In genomic region chr9:78296893-78297671, GRCh38 we compare ENCODE assay signal across 8 cellular contexts. TPM values are rescaled to one million over a fixed set of nuclear protein-coding genes. Genes with fewer than 3 reads are reported as not detected.
DNase-seq lines count a peak whose midpoint lies in the region; ATAC-seq and TF ChIP-seq lines count a peak whose summit lies in the region.

Gene PSAT1, plus strand, starts transcription at chr9:78297125. Its CDS starts 86 bp downstream, at chr9:78297211.

- ATAC-seq in GM21526 (IDR thresholded peaks at IDR 0.05; ENCODE audit: low FRiP score, unreplicated experiment): peak; percentile 98

- DNase-seq in D341Med (ENCODE audit: low spot score) (peak; percentile 92), HuH-7 (ENCODE audit: low spot score) (peak; percentile 98), epithelial cell of esophagus (ENCODE audit: low read depth) (peak; percentile 99)
- DNase-seq in activated CD8-positive, alpha-beta memory T cell treated with anti-CD3 and anti-CD28 coated beads, Interleukin-2, amount 50 U/mL, for 48 hours: peak; percentile 92
- DNase-seq in stimulated activated CD8-positive, alpha-beta memory T cell treated with anti-CD3 and anti-CD28 coated beads, Interleukin-2, amount 100 ng/mL, for 48 hours (ENCODE audit: low read depth in 2 of 2): peak; percentile 80 to 88

- H2AFZ ChIP-seq in OCI-LY3 (ENCODE audit: low read depth, low read length): peak within 1 kb of the TSS; percentile 83

- H3K4me2 ChIP-seq in OCI-LY3 (ENCODE audit: low read length): peak within 1 kb of the TSS; percentile 94

- no peak for TF ChIP-seq CTCF in OCI-LY3 (IDR thresholded peaks at IDR 0.05; ENCODE audit: low read depth, low read length)
- no peak for TF ChIP-seq CTCF in epithelial cell of esophagus (IDR thresholded peaks at IDR 0.05; ENCODE audit: insufficient read depth, low read depth, low read length, missing control alignments)

- peak within 1 kb of the TSS; percentile 95 for H3K9ac ChIP-seq in OCI-LY3 (ENCODE audit: low read length)

- H3K4me1 ChIP-seq in OCI-LY3 (ENCODE audit: low read length) (peaks cover 11% of the 10 kb centered on the region), mononuclear cell (ENCODE audit: insufficient read depth, low read length) (peaks cover 24% of the 10 kb centered on the region)

- H3K4me3 ChIP-seq in OCI-LY3 (ENCODE audit: low read length) (peak within 1 kb of the TSS; percentile 89), epithelial cell of esophagus (ENCODE audit: low read length) (peak within 1 kb of the TSS; percentile 86), mononuclear cell (ENCODE audit: low read length) (peak within 1 kb of the TSS; percentile 57)

- H3K9me3 ChIP-seq in OCI-LY3 (ENCODE audit: insufficient read depth, low read length): no peaks in the 10 kb centered on the region
- H3K9me3 ChIP-seq in mononuclear cell (ENCODE audit: low read depth, low read length): no peaks in the 10 kb centered on the region

- H3K27ac ChIP-seq in OCI-LY3 (ENCODE audit: low read length): peak within 1 kb of the TSS; percentile 67

- peaks cover 35% of the 10 kb centered on the region for H3K79me2 ChIP-seq in OCI-LY3 (ENCODE audit: low read length)

- H3K27me3 ChIP-seq in OCI-LY3 (ENCODE audit: low read depth, low read length) (no peaks in the 10 kb centered on the region), mononuclear cell (ENCODE audit: insufficient read depth, low read length) (peaks cover 17% of the 10 kb centered on the region)

- H4K20me1 ChIP-seq in OCI-LY3 (ENCODE audit: insufficient read depth, low read length): peaks cover 7% of the 10 kb centered on the region; the same call in 1 of the 2 replicates

- H3K36me3 ChIP-seq in OCI-LY3 (replicated peaks; ENCODE audit: low read depth, low read length): peaks cover 20% of the 10 kb centered on the region

RNA-seq across cellular contexts. Expression of gene PSAT1, which starts in this region (rescaled TPM):
- total RNA-seq in mononuclear cell: 0.42 TPM

Comparison
In these comparisons a context has a peak if more than half of its experiments do, and no peak if none do; other contexts are left out.
1. Peak in every context shown above with its lines: DNase-seq, ATAC-seq, H3K4me3 ChIP-seq and H3K27ac ChIP-seq.